ENCODE assay signal across 9 cellular contexts in genomic region chr5:111735829-111736228, GRCh38. TPM values are rescaled to one million over a fixed set of nuclear protein-coding genes. Genes with fewer than 3 reads are reported as not detected.
A peak's percentile ranks its signal among the peaks of the same experiment; 100 is the strongest.
DNase-seq lines count a peak whose midpoint lies in the region; ATAC-seq and TF ChIP-seq lines count a peak whose summit lies in the region.
"Had no signal": no experiment of that assay in that cellular context is flagged by ENCODE, and none has a peak within 500 bp of the region (broad histone marks: within the 10 kb centered on the region; RNA-seq: fewer than 3 reads in every experiment).

No MANE protein-coding gene starts in this region.

- peak; percentile 69 for DNase-seq in activated CD4-positive, alpha-beta T cell treated with anti-CD3 and anti-CD28 coated beads for 48 hours
- DNase-seq in activated CD4-positive, alpha-beta T cell treated with anti-CD3 and anti-CD28 coated beads for 1 hour = no peak
- DNase-seq in activated T-cell treated with anti-CD3 and anti-CD28 coated beads, Interleukin-2, amount 50 U/mL, for 48 hours = peak; percentile 62 to 65
- DNase-seq in hepatocyte (ENCODE audit: low spot score) (peak; percentile 50), MM.1S (no peak), CD14-positive monocyte (ENCODE audit: low spot score) (no peak)
- DNase-seq in stimulated activated effector memory CD8-positive, alpha-beta T cell treated with anti-CD3 and anti-CD28 coated beads, Interleukin-12 subunit alpha, Interleukin-12 subunit beta, amount 100 ng/mL, for 72 hours (ENCODE audit: low spot score in 2 of 2) = no peak

- peak; percentile 51 for ATAC-seq in stimulated activated effector memory CD8-positive, alpha-beta T cell treated with anti-CD3 and anti-CD28 coated beads, Interleukin-12 subunit alpha, Interleukin-12 subunit beta, amount 100 ng/mL, for 72 hours
- no peak for ATAC-seq in GM18873 (IDR thresholded peaks at IDR 0.05; ENCODE audit: low FRiP score, unreplicated experiment)

- 75% methylated on average over 4 of the region's 4 CpGs for WGBS in hepatocyte (ENCODE audit: low lambda C conversion rate, missing lambda C conversion rate)

- H3K36me3 Mint-ChIP-seq in stimulated activated effector memory CD8-positive, alpha-beta T cell treated with anti-CD3 and anti-CD28 coated beads, Interleukin-12 subunit alpha, Interleukin-12 subunit beta, amount 100 ng/mL, for 72 hours = no peaks in the 10 kb centered on the region
- H3K36me3 Mint-ChIP-seq in CD14-positive monocyte = peaks cover 31 to 36% of the 10 kb centered on the region in 2 donors

- no peaks in the 10 kb centered on the region for H3K4me1 Mint-ChIP-seq in stimulated activated effector memory CD8-positive, alpha-beta T cell treated with anti-CD3 and anti-CD28 coated beads, Interleukin-12 subunit alpha, Interleukin-12 subunit beta, amount 100 ng/mL, for 72 hours
- H3K4me1 Mint-ChIP-seq in CD14-positive monocyte = peaks cover 3% of the 10 kb centered on the region

- H3K4me3 Mint-ChIP-seq in stimulated activated effector memory CD8-positive, alpha-beta T cell treated with anti-CD3 and anti-CD28 coated beads, Interleukin-12 subunit alpha, Interleukin-12 subunit beta, amount 100 ng/mL, for 72 hours = no peak overlapping the region
- H3K4me3 Mint-ChIP-seq in CD14-positive monocyte = no peak overlapping the region
- H3K4me3 Mint-ChIP-seq: B cell had no signal

- H3K4me1 ChIP-seq in hepatocyte (ENCODE audit: insufficient read depth) (peaks cover 35% of the 10 kb centered on the region), MM.1S (ENCODE audit: low read length) (no peaks in the 10 kb centered on the region)

- H4K20me1 ChIP-seq in hepatocyte (ENCODE audit: insufficient read depth, poor library complexity, severe bottlenecking) (no peaks in the 10 kb centered on the region), MM.1S (ENCODE audit: insufficient read depth, low read length) (no peaks in the 10 kb centered on the region)

- intact Hi-C loops in CD14-positive monocyte (cut with micrococcal nuclease) = no loop called here

- H3K9me3 Mint-ChIP-seq in stimulated activated effector memory CD8-positive, alpha-beta T cell treated with anti-CD3 and anti-CD28 coated beads, Interleukin-12 subunit alpha, Interleukin-12 subunit beta, amount 100 ng/mL, for 72 hours = no peaks in the 10 kb centered on the region
- H3K9me3 Mint-ChIP-seq in CD14-positive monocyte = no peaks in the 10 kb centered on the region

- H3K36me3 ChIP-seq in hepatocyte (replicated peaks; ENCODE audit: insufficient read depth, low read depth) = no peaks in the 10 kb centered on the region
- H3K36me3 ChIP-seq in MM.1S (replicated peaks; ENCODE audit: insufficient read depth, low read length) = no peaks in the 10 kb centered on the region

- H3K4me2 ChIP-seq in hepatocyte = no peak overlapping the region
- no peak overlapping the region for H3K4me2 ChIP-seq in MM.1S (ENCODE audit: low read depth, low read length)

- H3K27ac Mint-ChIP-seq in stimulated activated effector memory CD8-positive, alpha-beta T cell treated with anti-CD3 and anti-CD28 coated beads, Interleukin-12 subunit alpha, Interleukin-12 subunit beta, amount 100 ng/mL, for 72 hours = no peak overlapping the region
- no peak overlapping the region for H3K27ac Mint-ChIP-seq in CD14-positive monocyte
- H3K27ac Mint-ChIP-seq: B cell had no signal

- no peak overlapping the region for H3K27ac ChIP-seq in hepatocyte
- H3K27ac ChIP-seq in MM.1S (ENCODE audit: low read length) = no peak overlapping the region

- TF ChIP-seq CTCF in hepatocyte (IDR thresholded peaks at IDR 0.05; ENCODE audit: poor library complexity) (no peak), MM.1S (IDR thresholded peaks at IDR 0.05; ENCODE audit: low read length) (no peak), CD14-positive monocyte (IDR thresholded peaks at IDR 0.05) (no peak)

- no peak overlapping the region for H3K9ac ChIP-seq in MM.1S (ENCODE audit: low read length)

- no peak overlapping the region for H2AFZ ChIP-seq in hepatocyte
- no peak overlapping the region for H2AFZ ChIP-seq in MM.1S (ENCODE audit: low read length)

- H3K27me3 Mint-ChIP-seq in CD14-positive monocyte (ENCODE audit: low read depth in 3 of 3) = peaks cover 0 to 1% (median 0%) of the 10 kb centered on the region in 3 donors
- H3K27me3 Mint-ChIP-seq: B cell had no signal

- H3F3A ChIP-seq in MM.1S (ENCODE audit: insufficient read depth, low read length) = no peaks in the 10 kb centered on the region

- H3K9me3 ChIP-seq in hepatocyte (ENCODE audit: low read depth) (no peaks in the 10 kb centered on the region), MM.1S (replicated peaks; ENCODE audit: insufficient read depth, low read length) (no peaks in the 10 kb centered on the region)

- H3K9me2 ChIP-seq in hepatocyte (replicated peaks; ENCODE audit: insufficient read depth) (no peaks in the 10 kb centered on the region), MM.1S (replicated peaks; ENCODE audit: insufficient read depth, low read length) (no peaks in the 10 kb centered on the region)

- no peaks in the 10 kb centered on the region for H3K27me3 ChIP-seq in hepatocyte
- H3K27me3 ChIP-seq in MM.1S (replicated peaks; ENCODE audit: insufficient read depth, low read length) = no peaks in the 10 kb centered on the region

- peaks cover 48% of the 10 kb centered on the region for H3K79me2 ChIP-seq in hepatocyte
- no peaks in the 10 kb centered on the region for H3K79me2 ChIP-seq in MM.1S (ENCODE audit: low read length)

- no peak overlapping the region for H3K4me3 ChIP-seq in hepatocyte
- no peak overlapping the region for H3K4me3 ChIP-seq in MM.1S (ENCODE audit: low read length)

RNA-seq across cellular contexts. Expression of gene NREP, which starts 21.2 kb away (rescaled TPM):
- 263 and 294 TPM in 2 replicates for total RNA-seq in hepatocyte
- polyA plus RNA-seq in hepatocyte = 148 and 177 TPM in 2 replicates
- 10 to 100 TPM; 17.1 to 23.6 TPM for polyA plus RNA-seq in CD14-positive monocyte

Comparison
In these comparisons a context has a peak if more than half of its experiments do, and no peak if none do; other contexts are left out.
1. DNase-seq: peak in activated CD4-positive, alpha-beta T cell treated with anti-CD3 and anti-CD28 coated beads for 48 hours (single experiment), activated T-cell treated with anti-CD3 and anti-CD28 coated beads, Interleukin-2, amount 50 U/mL, for 48 hours (2 of 2) and hepatocyte (single experiment); none in activated CD4-positive, alpha-beta T cell treated with anti-CD3 and anti-CD28 coated beads for 1 hour (single experiment), stimulated activated effector memory CD8-positive, alpha-beta T cell treated with anti-CD3 and anti-CD28 coated beads, Interleukin-12 subunit alpha, Interleukin-12 subunit beta, amount 100 ng/mL, for 72 hours (0 of 2), MM.1S (single experiment) and CD14-positive monocyte (single experiment).